1 cellular context compared by ENCODE assay signal in genomic region chr18:3663870-3664512, GRCh38.
TF ChIP-seq lines count a peak whose summit lies in the region.

No MANE protein-coding gene starts in this region.

TF ChIP-seq in HepG2, 621 proteins besides CTCF, POLR2A, EP300 and RAD21:
- no peak for TF ChIP-seq SKIL (CRISPR knock-in tag; IDR thresholded peaks at IDR 0.05; ENCODE audit: borderline replicate concordance)
- TF ChIP-seq NFATC3 (CRISPR knock-in tag; IDR thresholded peaks at IDR 0.05), result no peak
- peak; percentile 93 for TF ChIP-seq ZNF331 (CRISPR knock-in tag; IDR thresholded peaks at IDR 0.05)
- no peak for TF ChIP-seq ZFP36L2 (CRISPR knock-in tag; IDR thresholded peaks at IDR 0.05)
- TF ChIP-seq ATAD3A (CRISPR knock-in tag; IDR thresholded peaks at IDR 0.05), result no peak
- TF ChIP-seq HNF4A (CRISPR knock-in tag; IDR thresholded peaks at IDR 0.05), result peak; percentile 85
- 0 out of 2 replicates have a peak, but pooled peaks have one; percentile 10 for TF ChIP-seq ZNF644 (CRISPR knock-in tag; IDR thresholded peaks at IDR 0.05; ENCODE audit: low read depth)
- TF ChIP-seq RFX5 (IDR thresholded peaks at IDR 0.05; ENCODE audit: low read depth, low read length), result peak; percentile 93
- TF ChIP-seq, protein P1, sequence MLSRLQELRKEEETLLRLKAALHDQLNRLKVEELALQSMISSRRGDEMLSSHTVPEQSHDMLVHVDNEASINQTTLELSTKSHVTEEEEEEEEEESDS (CRISPR knock-in tag; IDR thresholded peaks at IDR 0.05; ENCODE audit: borderline replicate concordance), result 0 out of 2 replicates have a peak, but pooled peaks have one; percentile 18
- no peak for TF ChIP-seq SOX6 (IDR thresholded peaks at IDR 0.05)
- no peak for TF ChIP-seq SOX6 (CRISPR knock-in tag; IDR thresholded peaks at IDR 0.05)
- TF ChIP-seq ZNF615 (CRISPR knock-in tag; IDR thresholded peaks at IDR 0.05; ENCODE audit: borderline replicate concordance), result no peak
- TF ChIP-seq ZNF660 (CRISPR knock-in tag; IDR thresholded peaks at IDR 0.05; ENCODE audit: borderline replicate concordance, low read depth), result no peak
- TF ChIP-seq GABPA (IDR thresholded peaks at IDR 0.05; ENCODE audit: low read depth, low read length), result no peak
- no peak for TF ChIP-seq GABPA (CRISPR knock-in tag; IDR thresholded peaks at IDR 0.05; ENCODE audit: low read depth)
- no peak for TF ChIP-seq ZNF432 (CRISPR knock-in tag; IDR thresholded peaks at IDR 0.05; ENCODE audit: borderline replicate concordance)
- TF ChIP-seq XBP1 (CRISPR knock-in tag; IDR thresholded peaks at IDR 0.05), result no peak
- 0 out of 2 replicates have a peak, but pooled peaks have one; percentile 15 for TF ChIP-seq ZNF629 (CRISPR knock-in tag; conservative IDR thresholded peaks at IDR 0.05)
- TF ChIP-seq NR2C2 (CRISPR knock-in tag; IDR thresholded peaks at IDR 0.05; ENCODE audit: borderline replicate concordance), result no peak
- TF ChIP-seq MXD1 (CRISPR knock-in tag; IDR thresholded peaks at IDR 0.05), result no peak
- TF ChIP-seq HNF4G (IDR thresholded peaks at IDR 0.05; ENCODE audit: borderline replicate concordance, low read depth, low read length), result peak; percentile 73
- TF ChIP-seq HNF4G (CRISPR knock-in tag; IDR thresholded peaks at IDR 0.05; ENCODE audit: borderline replicate concordance, low read depth), result no peak
- TF ChIP-seq ZC3H4 (CRISPR knock-in tag; IDR thresholded peaks at IDR 0.05; ENCODE audit: borderline replicate concordance), result 0 out of 2 replicates have a peak, but pooled peaks have one; percentile 1
- 0 out of 2 replicates have a peak, but pooled peaks have one; percentile 19 for TF ChIP-seq NCOR1 (IDR thresholded peaks at IDR 0.05; ENCODE audit: borderline replicate concordance, low read length)
- 0 out of 2 replicates have a peak, but pooled peaks have one; percentile 12 for TF ChIP-seq ZNF710 (CRISPR knock-in tag; IDR thresholded peaks at IDR 0.05; ENCODE audit: borderline replicate concordance)
- TF ChIP-seq POGZ (CRISPR knock-in tag; IDR thresholded peaks at IDR 0.05), result 0 out of 2 replicates have a peak, but pooled peaks have one; percentile 18
- no peak for TF ChIP-seq SSRP1 (CRISPR knock-in tag; IDR thresholded peaks at IDR 0.05)
- no peak for TF ChIP-seq ATF6 (CRISPR knock-in tag; conservative IDR thresholded peaks at IDR 0.05)
- TF ChIP-seq DMAP1 (CRISPR knock-in tag; IDR thresholded peaks at IDR 0.05), result no peak
- no peak for TF ChIP-seq TAF15 (IDR thresholded peaks at IDR 0.05; ENCODE audit: low read depth, low read length, poor library complexity, severe bottlenecking)
- no peak for TF ChIP-seq HDAC1 (CRISPR knock-in tag; IDR thresholded peaks at IDR 0.05)
- TF ChIP-seq ZNF329 (CRISPR knock-in tag; IDR thresholded peaks at IDR 0.05; ENCODE audit: low read depth), result no peak
- TF ChIP-seq, protein P2, sequence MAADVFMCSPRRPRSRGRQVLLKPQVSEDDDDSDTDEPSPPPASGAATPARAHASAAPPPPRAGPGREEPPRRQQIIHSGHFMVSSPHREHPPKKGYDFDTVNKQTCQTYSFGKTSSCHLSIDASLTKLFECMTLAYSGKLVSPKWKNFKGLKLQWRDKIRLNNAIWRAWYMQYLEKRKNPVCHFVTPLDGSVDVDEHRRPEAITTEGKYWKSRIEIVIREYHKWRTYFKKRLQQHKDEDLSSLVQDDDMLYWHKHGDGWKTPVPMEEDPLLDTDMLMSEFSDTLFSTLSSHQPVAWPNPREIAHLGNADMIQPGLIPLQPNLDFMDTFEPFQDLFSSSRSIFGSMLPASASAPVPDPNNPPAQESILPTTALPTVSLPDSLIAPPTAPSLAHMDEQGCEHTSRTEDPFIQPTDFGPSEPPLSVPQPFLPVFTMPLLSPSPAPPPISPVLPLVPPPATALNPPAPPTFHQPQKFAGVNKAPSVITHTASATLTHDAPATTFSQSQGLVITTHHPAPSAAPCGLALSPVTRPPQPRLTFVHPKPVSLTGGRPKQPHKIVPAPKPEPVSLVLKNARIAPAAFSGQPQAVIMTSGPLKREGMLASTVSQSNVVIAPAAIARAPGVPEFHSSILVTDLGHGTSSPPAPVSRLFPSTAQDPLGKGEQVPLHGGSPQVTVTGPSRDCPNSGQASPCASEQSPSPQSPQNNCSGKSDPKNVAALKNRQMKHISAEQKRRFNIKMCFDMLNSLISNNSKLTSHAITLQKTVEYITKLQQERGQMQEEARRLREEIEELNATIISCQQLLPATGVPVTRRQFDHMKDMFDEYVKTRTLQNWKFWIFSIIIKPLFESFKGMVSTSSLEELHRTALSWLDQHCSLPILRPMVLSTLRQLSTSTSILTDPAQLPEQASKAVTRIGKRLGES (CRISPR knock-in tag; IDR thresholded peaks at IDR 0.05; ENCODE audit: borderline replicate concordance), result no peak
- TF ChIP-seq CREB1 (IDR thresholded peaks at IDR 0.05), result no peak
- 0 out of 2 replicates have a peak, but pooled peaks have one; percentile 2 for TF ChIP-seq CREB1 (CRISPR knock-in tag; IDR thresholded peaks at IDR 0.05)
- TF ChIP-seq TFAP4 (IDR thresholded peaks at IDR 0.05; ENCODE audit: borderline replicate concordance, low read depth), result peak; percentile 60; the same call in 1 of the 2 replicates
- no peak for TF ChIP-seq CENPBD1 (CRISPR knock-in tag; IDR thresholded peaks at IDR 0.05; ENCODE audit: borderline replicate concordance, low read depth)
- TF ChIP-seq RFXANK (CRISPR knock-in tag; IDR thresholded peaks at IDR 0.05), result peak; percentile 82; the same call in 1 of the 2 replicates
- TF ChIP-seq PHF20 (CRISPR knock-in tag; IDR thresholded peaks at IDR 0.05), result no peak
- TF ChIP-seq, protein P3, sequence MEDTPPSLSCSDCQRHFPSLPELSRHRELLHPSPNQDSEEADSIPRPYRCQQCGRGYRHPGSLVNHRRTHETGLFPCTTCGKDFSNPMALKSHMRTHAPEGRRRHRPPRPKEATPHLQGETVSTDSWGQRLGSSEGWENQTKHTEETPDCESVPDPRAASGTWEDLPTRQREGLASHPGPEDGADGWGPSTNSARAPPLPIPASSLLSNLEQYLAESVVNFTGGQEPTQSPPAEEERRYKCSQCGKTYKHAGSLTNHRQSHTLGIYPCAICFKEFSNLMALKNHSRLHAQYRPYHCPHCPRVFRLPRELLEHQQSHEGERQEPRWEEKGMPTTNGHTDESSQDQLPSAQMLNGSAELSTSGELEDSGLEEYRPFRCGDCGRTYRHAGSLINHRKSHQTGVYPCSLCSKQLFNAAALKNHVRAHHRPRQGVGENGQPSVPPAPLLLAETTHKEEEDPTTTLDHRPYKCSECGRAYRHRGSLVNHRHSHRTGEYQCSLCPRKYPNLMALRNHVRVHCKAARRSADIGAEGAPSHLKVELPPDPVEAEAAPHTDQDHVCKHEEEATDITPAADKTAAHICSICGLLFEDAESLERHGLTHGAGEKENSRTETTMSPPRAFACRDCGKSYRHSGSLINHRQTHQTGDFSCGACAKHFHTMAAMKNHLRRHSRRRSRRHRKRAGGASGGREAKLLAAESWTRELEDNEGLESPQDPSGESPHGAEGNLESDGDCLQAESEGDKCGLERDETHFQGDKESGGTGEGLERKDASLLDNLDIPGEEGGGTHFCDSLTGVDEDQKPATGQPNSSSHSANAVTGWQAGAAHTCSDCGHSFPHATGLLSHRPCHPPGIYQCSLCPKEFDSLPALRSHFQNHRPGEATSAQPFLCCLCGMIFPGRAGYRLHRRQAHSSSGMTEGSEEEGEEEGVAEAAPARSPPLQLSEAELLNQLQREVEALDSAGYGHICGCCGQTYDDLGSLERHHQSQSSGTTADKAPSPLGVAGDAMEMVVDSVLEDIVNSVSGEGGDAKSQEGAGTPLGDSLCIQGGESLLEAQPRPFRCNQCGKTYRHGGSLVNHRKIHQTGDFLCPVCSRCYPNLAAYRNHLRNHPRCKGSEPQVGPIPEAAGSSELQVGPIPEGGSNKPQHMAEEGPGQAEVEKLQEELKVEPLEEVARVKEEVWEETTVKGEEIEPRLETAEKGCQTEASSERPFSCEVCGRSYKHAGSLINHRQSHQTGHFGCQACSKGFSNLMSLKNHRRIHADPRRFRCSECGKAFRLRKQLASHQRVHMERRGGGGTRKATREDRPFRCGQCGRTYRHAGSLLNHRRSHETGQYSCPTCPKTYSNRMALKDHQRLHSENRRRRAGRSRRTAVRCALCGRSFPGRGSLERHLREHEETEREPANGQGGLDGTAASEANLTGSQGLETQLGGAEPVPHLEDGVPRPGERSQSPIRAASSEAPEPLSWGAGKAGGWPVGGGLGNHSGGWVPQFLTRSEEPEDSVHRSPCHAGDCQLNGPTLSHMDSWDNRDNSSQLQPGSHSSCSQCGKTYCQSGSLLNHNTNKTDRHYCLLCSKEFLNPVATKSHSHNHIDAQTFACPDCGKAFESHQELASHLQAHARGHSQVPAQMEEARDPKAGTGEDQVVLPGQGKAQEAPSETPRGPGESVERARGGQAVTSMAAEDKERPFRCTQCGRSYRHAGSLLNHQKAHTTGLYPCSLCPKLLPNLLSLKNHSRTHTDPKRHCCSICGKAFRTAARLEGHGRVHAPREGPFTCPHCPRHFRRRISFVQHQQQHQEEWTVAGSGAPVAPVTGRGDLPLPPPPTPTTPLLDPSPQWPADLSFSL (CRISPR knock-in tag; IDR thresholded peaks at IDR 0.05), result peak; percentile 53; the same call in 1 of the 2 replicates
- 0 out of 2 replicates have a peak, but pooled peaks have one; percentile 61 for TF ChIP-seq ZNF17 (CRISPR knock-in tag; IDR thresholded peaks at IDR 0.05)
- TF ChIP-seq KLF11 (CRISPR knock-in tag; IDR thresholded peaks at IDR 0.05), result no peak
- no peak for TF ChIP-seq ZNF768 (CRISPR knock-in tag; IDR thresholded peaks at IDR 0.05)
- TF ChIP-seq SETDB1 (CRISPR knock-in tag; IDR thresholded peaks at IDR 0.05; ENCODE audit: borderline replicate concordance), result no peak
- TF ChIP-seq, protein P4, sequence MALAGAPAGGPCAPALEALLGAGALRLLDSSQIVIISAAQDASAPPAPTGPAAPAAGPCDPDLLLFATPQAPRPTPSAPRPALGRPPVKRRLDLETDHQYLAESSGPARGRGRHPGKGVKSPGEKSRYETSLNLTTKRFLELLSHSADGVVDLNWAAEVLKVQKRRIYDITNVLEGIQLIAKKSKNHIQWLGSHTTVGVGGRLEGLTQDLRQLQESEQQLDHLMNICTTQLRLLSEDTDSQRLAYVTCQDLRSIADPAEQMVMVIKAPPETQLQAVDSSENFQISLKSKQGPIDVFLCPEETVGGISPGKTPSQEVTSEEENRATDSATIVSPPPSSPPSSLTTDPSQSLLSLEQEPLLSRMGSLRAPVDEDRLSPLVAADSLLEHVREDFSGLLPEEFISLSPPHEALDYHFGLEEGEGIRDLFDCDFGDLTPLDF (CRISPR knock-in tag; IDR thresholded peaks at IDR 0.05), result no peak
- no peak for TF ChIP-seq MIER3 (CRISPR knock-in tag; IDR thresholded peaks at IDR 0.05; ENCODE audit: borderline replicate concordance)
- no peak for TF ChIP-seq FOXM1 (CRISPR knock-in tag; IDR thresholded peaks at IDR 0.05)
